ENCODE assay signal across 8 cellular contexts in the genomic region with DNA sequence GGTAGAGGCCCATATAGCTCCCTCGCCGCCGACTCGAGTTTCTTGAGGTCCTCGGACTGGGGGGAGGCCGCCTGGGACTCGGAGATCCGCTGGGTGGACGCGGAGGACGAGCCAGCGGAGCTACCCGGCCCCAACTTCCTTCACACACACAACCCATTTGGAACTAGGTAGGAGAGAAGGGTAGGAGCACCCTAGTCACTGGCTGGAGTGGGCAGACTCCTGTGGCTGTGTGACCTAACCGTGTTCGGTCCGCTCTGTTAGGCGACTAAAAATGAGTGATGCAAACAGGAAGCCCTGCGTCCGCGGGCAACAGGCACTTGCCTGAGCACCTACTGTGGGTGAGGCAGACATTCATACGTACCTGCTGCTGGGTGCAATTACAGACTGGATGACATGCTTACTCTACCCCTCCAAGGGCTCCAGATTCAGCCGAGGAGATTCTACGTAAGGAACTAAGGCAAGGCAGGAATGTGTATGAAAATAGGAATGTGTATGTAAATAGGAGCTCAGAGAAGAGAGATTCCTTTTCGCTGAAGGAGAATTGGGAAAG. TPM values are rescaled to one million over a fixed set of nuclear protein-coding genes. Genes with fewer than 3 reads are reported as not detected.
DNase-seq lines count a peak whose midpoint lies in the region; ATAC-seq, FAIRE-seq and TF ChIP-seq lines count a peak whose summit lies in the region.

No MANE protein-coding gene starts in this region.

- no peak for TF ChIP-seq EP300 in GM12878 (IDR thresholded peaks at IDR 0.05; ENCODE audit: borderline replicate concordance in 1 of 2, control insufficient read depth in 1 of 2, low read depth in 2 of 2, low read length in 2 of 2)

- ATAC-seq in CD8-positive, alpha-beta T cell: no peak
- no peak for ATAC-seq in GM12878
- no peak for ATAC-seq in HG03442 (IDR thresholded peaks at IDR 0.05; ENCODE audit: unreplicated experiment)
- no peak for ATAC-seq in HG03457 (IDR thresholded peaks at IDR 0.05; ENCODE audit: unreplicated experiment)

- H3K4me1 Mint-ChIP-seq in CD8-positive, alpha-beta T cell (ENCODE audit: low read depth): peaks cover 21% of the 10 kb centered on the region

- DNase-seq in CD8-positive, alpha-beta T cell: peak in 5 of 7 experiments; percentile 35 to 68 (median 53)
- no peak for DNase-seq in HFF-Myc (ENCODE audit: extremely low read depth, low read depth)
- DNase-seq in SK-N-MC (ENCODE audit: low read depth, low spot score): no peak
- DNase-seq in GM12878 (ENCODE audit: low read depth, low spot score): peak; percentile 20
- DNase-seq in kidney glomerular epithelial cell (lab: John Stamatoyannopoulos, UW): peak; percentile 69
- DNase-seq in stimulated activated CD8-positive, alpha-beta memory T cell treated with anti-CD3 and anti-CD28 coated beads, Interleukin-15, amount 100 ng/mL, for 1 hour (ENCODE audit: low read depth): peak; percentile 3

- WGBS in GM12878 (ENCODE audit: insufficient coverage, insufficient replicate concordance, low lambda C conversion rate, missing lambda C conversion rate): 4% methylated on average over 24 of the region's 24 CpGs

- SMC1A ChIA-PET in GM12878 (lab: Charles Lee; ENCODE audit: uncharacterized antibody, unreplicated experiment): interaction anchor here (0.6 to 3.1 kb wide), 9 partner anchors 29 to 538 kb away, joined by 3 to 15 read pairs (median 3); a partner anchor contains a TSS

- H3K9me3 ChIP-seq in CD8-positive, alpha-beta T cell (ENCODE audit: low read length): no peaks in the 10 kb centered on the region
- no peaks in the 10 kb centered on the region for H3K9me3 ChIP-seq in SK-N-MC (ENCODE audit: low read depth, low read length)
- H3K9me3 ChIP-seq in GM12878 (replicated peaks; ENCODE audit: control insufficient read depth, insufficient read depth, low read length): no peaks in the 10 kb centered on the region

- RAD21 ChIA-PET in GM12878 (lab: Charles Lee; ENCODE audit: unreplicated experiment): interaction anchor here (0.6 to 7.3 kb wide), 9 partner anchors 18 to 283 kb away, joined by 3 to 113 read pairs (median 9); a partner anchor contains a TSS

- H3K36me3 ChIP-seq in CD8-positive, alpha-beta T cell (ENCODE audit: insufficient read depth, low read length): no peaks in the 10 kb centered on the region
- no peaks in the 10 kb centered on the region for H3K36me3 ChIP-seq in SK-N-MC (ENCODE audit: insufficient read depth, low read length)
- H3K36me3 ChIP-seq in GM12878 (ENCODE audit: control insufficient read depth in 2 of 2, insufficient read depth in 2 of 2, low read length in 1 of 2): no peaks in the 10 kb centered on the region

- H3K9ac ChIP-seq in SK-N-MC (ENCODE audit: insufficient read length) (peak overlapping the region; percentile 76), GM12878 (ENCODE audit: control insufficient read depth, insufficient read depth, low read length) (peak overlapping the region; percentile 89)

- H3K4me3 ChIP-seq in CD8-positive, alpha-beta T cell (ENCODE audit: low read depth, low read length): peak overlapping the region; percentile 75
- H3K4me3 ChIP-seq in HFF-Myc (replicated peaks; ENCODE audit: low read depth, low read length) (peak overlapping the region; percentile 93), SK-N-MC (peak overlapping the region; percentile 90), GM12878 (peak overlapping the region; percentile 76)

- H3K27me3 Mint-ChIP-seq in CD8-positive, alpha-beta T cell (ENCODE audit: low read depth): no peaks in the 10 kb centered on the region

- in situ Hi-C loops in GM12878 (cut with MboI): loop anchor here (5.0 kb wide), 1 partner anchor 166 kb away; no protein-coding TSS in a partner anchor

- no peak for TF ChIP-seq RAD21 in GM12878 (IDR thresholded peaks at IDR 0.05; ENCODE audit: insufficient read depth, low read depth, low read length)

- peaks cover 13% of the 10 kb centered on the region for H3K4me1 ChIP-seq in CD8-positive, alpha-beta T cell (ENCODE audit: insufficient read depth, low read length)
- H3K4me1 ChIP-seq in GM12878 (ENCODE audit: control insufficient read depth, insufficient read depth, low read length): peaks cover 5% of the 10 kb centered on the region

- H3K9me3 Mint-ChIP-seq in CD8-positive, alpha-beta T cell: no peaks in the 10 kb centered on the region

- H3K4me3 Mint-ChIP-seq in CD8-positive, alpha-beta T cell: peak overlapping the region; percentile 92

- no peaks in the 10 kb centered on the region for H4K20me1 ChIP-seq in GM12878 (ENCODE audit: control insufficient read depth, insufficient read depth)

- peak overlapping the region; percentile 96 for H3K27ac Mint-ChIP-seq in CD8-positive, alpha-beta T cell

- POLR2A ChIA-PET in CD8-positive, alpha-beta T cell (lab: Charles Lee): interaction anchor here (1.3 to 6.8 kb wide), 8 partner anchors 10 to 254 kb away, joined by 3 to 140 read pairs (median 16); a partner anchor contains a TSS
- POLR2A ChIA-PET in GM12878 (lab: Charles Lee): interaction anchor here (0.6 to 7.2 kb wide), 10 partner anchors 12 to 603 kb away, joined by 3 to 110 read pairs (median 5); a partner anchor contains a TSS

- H3K27me3 ChIP-seq in CD8-positive, alpha-beta T cell (ENCODE audit: insufficient read depth, low read length): no peaks in the 10 kb centered on the region
- H3K27me3 ChIP-seq in GM12878 (replicated peaks in 1 of 2; ENCODE audit: control insufficient read depth in 2 of 2, insufficient read depth in 2 of 2, low read length in 1 of 2): no peaks in the 10 kb centered on the region

- H3K79me2 ChIP-seq in GM12878 (ENCODE audit: control insufficient read depth, insufficient read depth, low read length): peaks cover 18% of the 10 kb centered on the region

- FAIRE-seq in GM12878 (lab: Jason Lieb, UNC): no peak

- H3K36me3 Mint-ChIP-seq in CD8-positive, alpha-beta T cell: peaks cover 10% of the 10 kb centered on the region

- CTCF ChIA-PET in CD8-positive, alpha-beta T cell (lab: Charles Lee): interaction anchor here (0.7 to 3.9 kb wide), 5 partner anchors 16 to 183 kb away, joined by 3 to 13 read pairs (median 9); a partner anchor contains a TSS
- CTCF ChIA-PET in GM12878 (lab: Yijun Ruan, JAX): interaction anchor here (0.6 to 6.1 kb wide), 6 partner anchors 15 to 1758 kb away, joined by 3 to 63 read pairs (median 5); a partner anchor contains a TSS

- peak overlapping the region; percentile 91 for H3K4me2 ChIP-seq in GM12878 (ENCODE audit: control insufficient read depth, insufficient read depth)

- H2AFZ ChIP-seq in GM12878 (ENCODE audit: control insufficient read depth, low read depth, low read length): peak overlapping the region; percentile 98

- TF ChIP-seq POLR2A in GM12878 (IDR thresholded peaks at IDR 0.05; ENCODE audit: low read depth, low read length): peak; percentile 77; the same call in 1 of the 2 replicates

- intact Hi-C loops in CD8-positive, alpha-beta T cell (cut with DNase I, micrococcal nuclease): loop anchor here (1.0 to 10.0 kb wide), 8 partner anchors 123 to 1821 kb away; a partner anchor contains a TSS
- intact Hi-C loops in GM12878 (cut with micrococcal nuclease; ENCODE audit: unreplicated experiment): loop anchor here (2.0 kb wide), 1 partner anchor 185 kb away; a partner anchor contains a TSS

- no peak for TF ChIP-seq CTCF in CD8-positive, alpha-beta T cell (IDR thresholded peaks at IDR 0.05)
- TF ChIP-seq CTCF in HFF-Myc (IDR thresholded peaks at IDR 0.05; ENCODE audit: low read depth, low read length, missing control alignments): no peak
- TF ChIP-seq CTCF in GM12878 (IDR thresholded peaks at IDR 0.05 in 2 of 3, conservative IDR thresholded peaks at IDR 0.05 in 1 of 3; ENCODE audit: control insufficient read depth in 2 of 3, extremely low read depth in 1 of 3, insufficient read depth in 1 of 3, low read depth in 3 of 3, low read length in 3 of 3): no peak

- no TSS peak for BruUV-seq in GM12878 (replicated peaks; lab: Mats Ljungman, UMichigan)

- peak overlapping the region; percentile 83 for H3K27ac ChIP-seq in CD8-positive, alpha-beta T cell (ENCODE audit: low read depth, low read length)
- H3K27ac ChIP-seq in SK-N-MC (no peak overlapping the region), GM12878 (ENCODE audit: control insufficient read depth, insufficient read depth) (peak overlapping the region; percentile 79)

TF ChIP-seq in GM12878, 131 proteins besides CTCF, POLR2A, EP300 and RAD21 (continues in another document):
- TF ChIP-seq SREBF2 (IDR thresholded peaks at IDR 0.05; ENCODE audit: low read length) (no peak), POU2F2 (IDR thresholded peaks at IDR 0.05; ENCODE audit: borderline replicate concordance, low read depth, low read length) (peak; percentile 65; the same call in 1 of the 3 replicates), DPF2 (IDR thresholded peaks at IDR 0.05) (peak; percentile 76), TAF1 (IDR thresholded peaks at IDR 0.05; ENCODE audit: borderline replicate concordance, low read depth, low read length) (peak; percentile 63; the same call in 1 of the 2 replicates), POLR2AphosphoS5 (IDR thresholded peaks at IDR 0.05; ENCODE audit: low read length) (peak; percentile 73; the same call in 1 of the 2 replicates), PAX8 (IDR thresholded peaks at IDR 0.05) (no peak), ATF7 (IDR thresholded peaks at IDR 0.05; ENCODE audit: low read depth) (peak; percentile 39; the same call in 1 of the 2 replicates), IKZF1 (conservative IDR thresholded peaks at IDR 0.05) (peak; percentile 51; the same call in 1 of the 2 replicates), MYB (IDR thresholded peaks at IDR 0.05; ENCODE audit: borderline replicate concordance, low read depth, low read length) (no peak)

RNA-seq across cellular contexts. Expression of a gene that starts 4.6 kb away (rescaled TPM):
- 100 to 1,000 TPM; 133 TPM for total RNA-seq in CD8-positive, alpha-beta T cell
- 88.5 and 93.8 TPM in 2 replicates for total RNA-seq in GM12878 (2013; cell fraction: nucleolus; rRNA removed)
- total RNA-seq in GM12878 (2014; rRNA removed) (25.3 and 30.4 TPM in 2 replicates), GM12878 (2014; rRNA removed; fragmentation: Illumina TruSeq; extraction: Trizol) (24.4 and 26.4 TPM in 2 replicates), GM12878 (2021) (62.2 and 63.6 TPM in 2 replicates)
- polyA plus RNA-seq in GM12878 (2011; ENCODE audit: low read depth): 17.6 TPM
- polyA plus RNA-seq in GM12878 (2011; rRNA removed) (19.6 and 30.5 TPM in 2 replicates), GM12878 (2014; fragmentation: Illumina TruSeq; extraction: Trizol) (28.6 and 32.6 TPM in 2 replicates), GM12878 (2014; fragmentation: Nextera tagmentation; extraction: Ambion mirVana) (1 to 10 TPM; 6.4 to 7.1 TPM), GM12878 (2014; rRNA removed) (27.6 and 28.4 TPM in 2 replicates), GM12878 (2016; fragmentation: Nextera tagmentation; extraction: Ambion mirVana) (10 to 100 TPM; 26.4 to 30.0 TPM)
- 27.4 and 27.8 TPM in 2 replicates for polyA plus RNA-seq in GM12878 (2011; cell fraction: cytosol; rRNA removed)
- 30.0 and 37.1 TPM in 2 replicates for polyA plus RNA-seq in GM12878 (2011; cell fraction: nucleus; rRNA removed)
- polyA plus RNA-seq in GM12878 (2012): 20.7 and 23.1 TPM in 2 replicates
- 66.3 and 75.9 TPM in 2 replicates for polyA minus RNA-seq in GM12878 (2011; rRNA and poly(A)+ RNA removed)
- polyA minus RNA-seq in GM12878 (2011; cell fraction: cytosol; rRNA and poly(A)+ RNA removed): 28.9 and 31.0 TPM in 2 replicates
- 27.4 and 47.4 TPM in 2 replicates for polyA minus RNA-seq in GM12878 (2011; cell fraction: nucleus; rRNA and poly(A)+ RNA removed)

Comparison
In these comparisons a context has a peak if more than half of its experiments do, and no peak if none do; other contexts are left out.
1. DNase-seq: peak in CD8-positive, alpha-beta T cell (5 of 7), GM12878 (single experiment), kidney glomerular epithelial cell (single experiment) and stimulated activated CD8-positive, alpha-beta memory T cell treated with anti-CD3 and anti-CD28 coated beads, Interleukin-15, amount 100 ng/mL, for 1 hour (single experiment); none in HFF-Myc (single experiment) and SK-N-MC (single experiment).
2. Peak in every context shown above with its lines, with median percentiles within 50 percentile points of each other: H3K4me3 ChIP-seq.